In the genomic region with DNA sequence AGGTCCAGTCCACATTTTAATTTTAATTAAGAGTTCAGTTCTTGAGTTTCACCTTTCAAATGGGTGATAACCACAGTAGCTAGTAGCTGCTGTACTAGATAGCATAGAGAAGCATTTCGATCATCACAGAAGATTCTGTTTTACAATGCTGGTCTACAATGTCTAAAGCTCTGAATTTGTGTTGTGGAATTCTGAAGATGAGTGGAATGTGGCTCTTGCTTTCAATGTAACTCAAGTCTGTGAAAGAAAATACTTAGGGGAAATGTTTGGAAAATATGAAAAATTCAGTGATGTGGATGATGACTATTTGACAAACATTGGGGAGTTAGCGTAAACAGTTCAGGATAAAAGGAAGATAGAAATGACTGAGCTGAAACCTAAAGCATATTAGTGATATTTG, we compare ENCODE assay signal across 22 cellular contexts.
DNase-seq lines count a peak whose midpoint lies in the region; ATAC-seq and TF ChIP-seq lines count a peak whose summit lies in the region.
"Had no signal": no experiment of that assay in that cellular context is flagged by ENCODE, and none has a peak within 500 bp of the region (broad histone marks: within the 10 kb centered on the region; RNA-seq: fewer than 3 reads in every experiment).

No MANE protein-coding gene starts in this region.

- ATAC-seq in SK-N-SH treated with all-trans-retinoic acid at 6 μM for 48 hours, result peak; percentile 98
- no peak for ATAC-seq in GM21825 (IDR thresholded peaks at IDR 0.05; ENCODE audit: unreplicated experiment)
- ATAC-seq: activated T-helper 17 cell treated with anti-CD3 and anti-CD28 coated beads, Interleukin-2, amount 50 U/mL, for 72 hours; gastrocnemius medialis; naive thymus-derived CD8-positive, alpha-beta T cell; psoas muscle; stimulated activated naive B cell treated with anti-CD40 and anti-IgM and Interleukin-4, amounts not matched to agents 10 μg/mL and 1 μg/mL and 100 μg/mL, for 72 hours had no signal

- DNase-seq in GM04503 (ENCODE audit: low read depth) (peak; percentile 63), fibroblast of villous mesenchyme (ENCODE audit: low read depth) (peak; percentile 44), stromal cell of bone marrow (ENCODE audit: low read depth) (peak; percentile 46), NCI-H187 (lab: John Stamatoyannopoulos, UW) (no peak), H4 (ENCODE audit: low spot score) (no peak)
- DNase-seq: activated B cell treated with CpG ODN at 0.5 μM for 24 hours; CD4-positive, alpha-beta memory T cell; cerebellar nuclear complex; DMS79; gastrocnemius medialis; naive thymus-derived CD8-positive, alpha-beta T cell; NCI-H187 treated with DMSO at 0.1 percent for 48 hours; NCI-H510A treated with DMSO at 0.1 percent for 48 hours; psoas muscle; SHP77; stimulated activated CD4-positive, alpha-beta T cell treated with anti-CD3 and anti-CD28 coated beads, Interleukin-12 subunit alpha, Interleukin-12 subunit beta, amount 100 ng/mL, for 4 hours; stimulated activated naive B cell treated with anti-CD40 and anti-IgM and Interleukin-4, amounts not matched to agents 10 μg/mL and 1 μg/mL and 100 μg/mL, for 72 hours had no signal

- no peak for TF ChIP-seq CTCF in fibroblast of villous mesenchyme (IDR thresholded peaks at IDR 0.05; ENCODE audit: insufficient read depth, low read depth, low read length)

- no peak overlapping the region for H3K4me3 ChIP-seq in fibroblast of villous mesenchyme (ENCODE audit: low read depth, low read length)
- H3K4me3 ChIP-seq: gastrocnemius medialis, lung, psoas muscle, tibial nerve had no signal

TF ChIP-seq in SK-N-SH treated with all-trans-retinoic acid at 6 μM for 48 hours, 23 proteins besides CTCF, POLR2A, EP300 and RAD21:
- TF ChIP-seq, protein P1, sequence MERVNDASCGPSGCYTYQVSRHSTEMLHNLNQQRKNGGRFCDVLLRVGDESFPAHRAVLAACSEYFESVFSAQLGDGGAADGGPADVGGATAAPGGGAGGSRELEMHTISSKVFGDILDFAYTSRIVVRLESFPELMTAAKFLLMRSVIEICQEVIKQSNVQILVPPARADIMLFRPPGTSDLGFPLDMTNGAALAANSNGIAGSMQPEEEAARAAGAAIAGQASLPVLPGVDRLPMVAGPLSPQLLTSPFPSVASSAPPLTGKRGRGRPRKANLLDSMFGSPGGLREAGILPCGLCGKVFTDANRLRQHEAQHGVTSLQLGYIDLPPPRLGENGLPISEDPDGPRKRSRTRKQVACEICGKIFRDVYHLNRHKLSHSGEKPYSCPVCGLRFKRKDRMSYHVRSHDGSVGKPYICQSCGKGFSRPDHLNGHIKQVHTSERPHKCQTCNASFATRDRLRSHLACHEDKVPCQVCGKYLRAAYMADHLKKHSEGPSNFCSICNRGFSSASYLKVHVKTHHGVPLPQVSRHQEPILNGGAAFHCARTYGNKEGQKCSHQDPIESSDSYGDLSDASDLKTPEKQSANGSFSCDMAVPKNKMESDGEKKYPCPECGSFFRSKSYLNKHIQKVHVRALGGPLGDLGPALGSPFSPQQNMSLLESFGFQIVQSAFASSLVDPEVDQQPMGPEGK (CRISPR knock-in tag; IDR thresholded peaks at IDR 0.05; ENCODE audit: borderline replicate concordance), result no peak
- peak; percentile 37 for TF ChIP-seq ISL1 (CRISPR knock-in tag; IDR thresholded peaks at IDR 0.05)

Comparison
In these comparisons a context has a peak if more than half of its experiments do, and no peak if none do; other contexts are left out.
1. DNase-seq: peak in GM04503 (single experiment), fibroblast of villous mesenchyme (single experiment) and stromal cell of bone marrow (single experiment); none in NCI-H187 (0 of 2) and H4 (single experiment).